Comparison of ENCODE assay signal across 20 cellular contexts in the genomic region with DNA sequence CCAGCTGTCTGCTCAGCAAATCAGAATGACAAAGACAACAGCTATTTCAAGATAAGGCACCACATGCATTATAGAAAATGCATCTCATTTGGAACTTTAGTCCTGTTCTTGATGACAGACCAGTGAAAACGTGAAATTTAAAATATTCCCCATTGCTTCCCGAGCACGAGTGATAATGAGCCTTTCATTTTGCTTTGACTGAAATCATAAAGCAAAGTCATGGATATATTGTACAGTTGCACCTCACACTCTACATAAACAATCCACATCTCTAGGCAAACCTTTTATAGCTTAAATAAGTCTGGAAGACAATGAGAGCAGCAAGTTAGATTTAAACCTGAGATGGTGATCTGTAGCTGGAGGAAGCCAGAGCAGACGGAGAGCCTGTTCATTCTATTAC.
DNase-seq lines count a peak whose midpoint lies in the region; ATAC-seq and TF ChIP-seq lines count a peak whose summit lies in the region.
"Had no signal": no experiment of that assay in that cellular context is flagged by ENCODE, and none has a peak within 500 bp of the region (broad histone marks: within the 10 kb centered on the region; RNA-seq: fewer than 3 reads in every experiment).

No MANE protein-coding gene starts in this region.

- peaks cover 39% of the 10 kb centered on the region for H3K4me1 Mint-ChIP-seq in WTC11
- H3K4me1 Mint-ChIP-seq: CD8-positive, alpha-beta memory T cell had no signal

- ATAC-seq in WTC11 (no peak), HG03175 (IDR thresholded peaks at IDR 0.05; ENCODE audit: unreplicated experiment) (no peak)
- ATAC-seq: GM12878, HCT116 had no signal

- DNase-seq in LNCaP clone FGC (ENCODE audit: low read depth) (no peak), WTC11 (ENCODE audit: low spot score) (no peak), mucosa of gallbladder (ENCODE audit: low spot score) (no peak), iPS-NIHi11 (ENCODE audit: low spot score) (no peak)
- DNase-seq: ACHN; AML-193; BE2C; CD4-positive, alpha-beta T cell; CD8-positive, alpha-beta memory T cell; DMS79; EL; GDM1; GM23248; H9 had no signal

- H3K27ac ChIP-seq in 22Rv1, result peak overlapping the region; percentile 53
- H3K27ac ChIP-seq: BLaER1 treated with 17β-estradiol and CSF1 and Interleukin-3, amounts not matched to agents 10 nM and 100 nM; GM23248 had no signal

- H3K4me3 ChIP-seq in LNCaP clone FGC (ENCODE audit: low read depth, low read length), result peak overlapping the region; percentile 28
- H3K4me3 ChIP-seq: BLaER1 treated with 17β-estradiol and CSF1 and Interleukin-3, amounts not matched to agents 10 nM and 100 nM; GM12878; GM23248 had no signal

- TF ChIP-seq CTCF in 22Rv1 (IDR thresholded peaks at IDR 0.05), result no peak
- no peak for TF ChIP-seq CTCF in LNCaP clone FGC (IDR thresholded peaks at IDR 0.05; ENCODE audit: control insufficient read depth, extremely low read depth, insufficient read depth)
- TF ChIP-seq CTCF in WTC11 (IDR thresholded peaks at IDR 0.05), result no peak

- H3K9me3 Mint-ChIP-seq in WTC11, result peaks cover 18% of the 10 kb centered on the region; the same call in 1 of the 2 replicates
- H3K9me3 Mint-ChIP-seq: CD4-positive, alpha-beta T cell had no signal

- H3K27ac Mint-ChIP-seq in WTC11, result no peak overlapping the region
- H3K27ac Mint-ChIP-seq: CD14-positive monocyte; CD4-positive, alpha-beta T cell; CD8-positive, alpha-beta memory T cell had no signal

- no peaks in the 10 kb centered on the region for H3K27me3 Mint-ChIP-seq in WTC11 (ENCODE audit: low read depth)

- POLR2A ChIA-PET in WTC11 (lab: Charles Lee), result no interaction called here

- peaks cover 74% of the 10 kb centered on the region for H3K36me3 Mint-ChIP-seq in WTC11
- H3K36me3 Mint-ChIP-seq: CD14-positive monocyte had no signal

- CTCF ChIA-PET in WTC11 (lab: Charles Lee), result no interaction called here

- H3K4me3 Mint-ChIP-seq in WTC11, result no peak overlapping the region
- H3K4me3 Mint-ChIP-seq: CD14-positive monocyte; CD4-positive, alpha-beta T cell; CD8-positive, alpha-beta memory T cell; H9 had no signal

TF ChIP-seq in WTC11, 78 proteins besides CTCF, POLR2A, EP300 and RAD21:
- TF ChIP-seq STAT6 (CRISPR knock-in tag; conservative IDR thresholded peaks at IDR 0.05; ENCODE audit: low read depth) (no peak), ZNF416 (CRISPR knock-in tag; IDR thresholded peaks at IDR 0.05) (0 out of 2 replicates have a peak, but pooled peaks have one; percentile 26), ZNF138 (CRISPR knock-in tag; conservative IDR thresholded peaks at IDR 0.05) (no peak), ZNF396 (CRISPR knock-in tag; IDR thresholded peaks at IDR 0.05; ENCODE audit: borderline replicate concordance) (no peak), RELA (CRISPR knock-in tag; IDR thresholded peaks at IDR 0.05; ENCODE audit: borderline replicate concordance) (no peak)
- TF ChIP-seq, protein P1, sequence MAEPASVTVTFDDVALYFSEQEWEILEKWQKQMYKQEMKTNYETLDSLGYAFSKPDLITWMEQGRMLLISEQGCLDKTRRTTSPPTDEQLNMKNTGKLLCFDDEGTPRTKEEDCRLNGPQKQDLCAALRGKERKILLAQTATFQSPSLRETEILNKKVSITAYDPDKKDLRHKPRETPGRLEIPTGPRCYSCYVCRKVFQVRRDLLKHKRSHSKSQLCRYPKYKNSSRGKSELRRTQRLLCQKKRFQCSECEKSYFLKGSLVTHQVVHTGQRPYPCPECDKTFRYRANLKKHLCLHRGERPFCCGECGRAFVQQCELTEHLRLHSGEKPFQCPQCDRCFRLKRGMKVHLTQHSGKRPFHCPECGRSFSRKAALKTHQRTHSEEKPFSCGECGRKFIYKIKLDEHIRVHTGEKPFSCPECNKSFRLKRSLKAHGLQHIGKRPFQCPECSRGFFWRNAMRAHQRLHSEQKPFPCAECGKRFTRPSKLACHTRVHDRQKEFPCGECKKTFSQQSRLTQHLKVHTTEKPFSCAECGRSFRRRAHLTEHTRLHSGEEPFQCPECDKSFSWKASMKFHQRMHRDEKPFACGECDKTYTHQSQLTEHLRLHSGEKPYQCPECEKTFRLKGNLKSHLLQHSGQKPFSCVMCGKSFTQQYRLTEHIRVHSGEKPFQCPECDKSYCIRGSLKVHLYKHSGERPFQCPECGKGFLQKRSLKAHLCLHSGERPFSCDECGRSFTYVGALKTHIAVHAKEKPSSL (CRISPR knock-in tag; conservative IDR thresholded peaks at IDR 0.05), result 0 out of 2 replicates have a peak, but pooled peaks have one; percentile 16
- TF ChIP-seq, protein P2, sequence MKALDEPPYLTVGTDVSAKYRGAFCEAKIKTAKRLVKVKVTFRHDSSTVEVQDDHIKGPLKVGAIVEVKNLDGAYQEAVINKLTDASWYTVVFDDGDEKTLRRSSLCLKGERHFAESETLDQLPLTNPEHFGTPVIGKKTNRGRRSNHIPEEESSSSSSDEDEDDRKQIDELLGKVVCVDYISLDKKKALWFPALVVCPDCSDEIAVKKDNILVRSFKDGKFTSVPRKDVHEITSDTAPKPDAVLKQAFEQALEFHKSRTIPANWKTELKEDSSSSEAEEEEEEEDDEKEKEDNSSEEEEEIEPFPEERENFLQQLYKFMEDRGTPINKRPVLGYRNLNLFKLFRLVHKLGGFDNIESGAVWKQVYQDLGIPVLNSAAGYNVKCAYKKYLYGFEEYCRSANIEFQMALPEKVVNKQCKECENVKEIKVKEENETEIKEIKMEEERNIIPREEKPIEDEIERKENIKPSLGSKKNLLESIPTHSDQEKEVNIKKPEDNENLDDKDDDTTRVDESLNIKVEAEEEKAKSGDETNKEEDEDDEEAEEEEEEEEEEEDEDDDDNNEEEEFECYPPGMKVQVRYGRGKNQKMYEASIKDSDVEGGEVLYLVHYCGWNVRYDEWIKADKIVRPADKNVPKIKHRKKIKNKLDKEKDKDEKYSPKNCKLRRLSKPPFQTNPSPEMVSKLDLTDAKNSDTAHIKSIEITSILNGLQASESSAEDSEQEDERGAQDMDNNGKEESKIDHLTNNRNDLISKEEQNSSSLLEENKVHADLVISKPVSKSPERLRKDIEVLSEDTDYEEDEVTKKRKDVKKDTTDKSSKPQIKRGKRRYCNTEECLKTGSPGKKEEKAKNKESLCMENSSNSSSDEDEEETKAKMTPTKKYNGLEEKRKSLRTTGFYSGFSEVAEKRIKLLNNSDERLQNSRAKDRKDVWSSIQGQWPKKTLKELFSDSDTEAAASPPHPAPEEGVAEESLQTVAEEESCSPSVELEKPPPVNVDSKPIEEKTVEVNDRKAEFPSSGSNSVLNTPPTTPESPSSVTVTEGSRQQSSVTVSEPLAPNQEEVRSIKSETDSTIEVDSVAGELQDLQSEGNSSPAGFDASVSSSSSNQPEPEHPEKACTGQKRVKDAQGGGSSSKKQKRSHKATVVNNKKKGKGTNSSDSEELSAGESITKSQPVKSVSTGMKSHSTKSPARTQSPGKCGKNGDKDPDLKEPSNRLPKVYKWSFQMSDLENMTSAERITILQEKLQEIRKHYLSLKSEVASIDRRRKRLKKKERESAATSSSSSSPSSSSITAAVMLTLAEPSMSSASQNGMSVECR (CRISPR knock-in tag; IDR thresholded peaks at IDR 0.05; ENCODE audit: borderline replicate concordance), result no peak
